22 cellular contexts compared by ENCODE assay signal in genomic region chr11:85651118-85651517, GRCh38. TPM values are rescaled to one million over a fixed set of nuclear protein-coding genes. Genes with fewer than 3 reads are reported as not detected.
A peak's percentile ranks its signal among the peaks of the same experiment; 100 is the strongest.
DNase-seq lines count a peak whose midpoint lies in the region; ATAC-seq, FAIRE-seq and TF ChIP-seq lines count a peak whose summit lies in the region.
"Had no signal": no experiment of that assay in that cellular context is flagged by ENCODE, and none has a peak within 500 bp of the region (broad histone marks: within the 10 kb centered on the region; RNA-seq: fewer than 3 reads in every experiment).

No MANE protein-coding gene starts in this region.

- H4K20me1 ChIP-seq in HepG2 (ENCODE audit: insufficient read depth, low read length), result no peaks in the 10 kb centered on the region

- in situ Hi-C loops in HepG2 (cut with HindIII; ENCODE audit: extremely low pct_ligation_motif_present, low pct_unique_long_range_greater_than_20kb), result no loop called here

- no peak for TF ChIP-seq RAD21 in HepG2 (CRISPR knock-in tag; IDR thresholded peaks at IDR 0.05)

- DNase-seq in HepG2 (ENCODE audit: low spot score), result no peak
- no peak for DNase-seq in right lobe of liver
- DNase-seq in WTC11 (ENCODE audit: low spot score), result no peak
- DNase-seq in central memory CD8-positive, alpha-beta T cell (ENCODE audit: low spot score in 2 of 2), result no peak
- DNase-seq in esophagus squamous epithelium (lab: John Stamatoyannopoulos, UW), result no peak
- DNase-seq in KG1 (lab: John Stamatoyannopoulos, UW), result no peak
- DNase-seq: CD4-positive, CD25-positive, alpha-beta regulatory T cell; COR-L47; DMS79 treated with DMSO at 0.1 percent for 48 hours; KBM-7; NCI-H1092; NCI-H146; NCI-H2029 treated with DMSO at 0.1 percent for 48 hours; NCI-H2171; NCI-H345; NCI-H524; NCI-H774; NK-92 treated with Interleukin-12 subunit alpha and Interleukin-12 subunit beta, amount 100 ng/mL, for 24 hours; SIG-M5 had no signal

- H3K79me2 ChIP-seq in HepG2 (ENCODE audit: insufficient read depth, low read length), result peaks cover 20% of the 10 kb centered on the region

- intact Hi-C loops in HepG2 (cut with micrococcal nuclease; ENCODE audit: unreplicated experiment) (no loop called here), right lobe of liver (cut with DNase I) (no loop called here), esophagus squamous epithelium (cut with DNase I) (no loop called here)

- BruUV-seq in HepG2 (replicated peaks; lab: Mats Ljungman, UMichigan), result no TSS peak

- H3K27ac Mint-ChIP-seq in WTC11, result peak overlapping the region; percentile 33
- H3K27ac Mint-ChIP-seq in central memory CD8-positive, alpha-beta T cell (ENCODE audit: low read depth), result peak overlapping the region; percentile 12

- peaks cover 5% of the 10 kb centered on the region; the same call in 1 of the 2 replicates for H3K36me3 Mint-ChIP-seq in WTC11
- H3K36me3 Mint-ChIP-seq in central memory CD8-positive, alpha-beta T cell (ENCODE audit: insufficient read depth), result peaks cover 26% of the 10 kb centered on the region
- H3K36me3 Mint-ChIP-seq: CD4-positive, CD25-positive, alpha-beta regulatory T cell had no signal

- H3K4me1 ChIP-seq in HepG2 (ENCODE audit: insufficient read depth, low read length) (peaks cover 27% of the 10 kb centered on the region), right lobe of liver (peaks cover 0 to 11% (median 3%) of the 10 kb centered on the region in 4 donors), esophagus squamous epithelium (peaks cover 0 to 27% (median 17%) of the 10 kb centered on the region in 3 donors)

- ATAC-seq in HepG2 (no peak), right lobe of liver (no peak), WTC11 (0 out of 2 replicates have a peak, but pooled peaks have one; percentile 4), HG03196 (IDR thresholded peaks at IDR 0.05; ENCODE audit: unreplicated experiment) (no peak)
- no peak for ATAC-seq in central memory CD8-positive, alpha-beta T cell (replicated peaks; ENCODE audit: extremely low read depth, poor library complexity, severe bottlenecking)
- ATAC-seq: Panc1 had no signal

- no peak overlapping the region for H3K9ac ChIP-seq in HepG2 (ENCODE audit: insufficient read depth, low read depth, low read length)

- TF ChIP-seq POLR2A in HepG2 (IDR thresholded peaks at IDR 0.05; ENCODE audit: insufficient read depth in 1 of 2, low read depth in 2 of 2, low read length in 2 of 2) (no peak), right lobe of liver (IDR thresholded peaks at IDR 0.05) (no peak), esophagus squamous epithelium (IDR thresholded peaks at IDR 0.05) (no peak)

- TF ChIP-seq EP300 in HepG2 (IDR thresholded peaks at IDR 0.05; ENCODE audit: low read depth in 2 of 2, low read length in 2 of 2) (no peak), HepG2 (CRISPR knock-in tag; IDR thresholded peaks at IDR 0.05; ENCODE audit: borderline replicate concordance) (no peak)

- H3K36me3 ChIP-seq in HepG2 (replicated peaks in 1 of 2; ENCODE audit: control insufficient read depth in 1 of 2, insufficient read depth in 2 of 2, low read length in 2 of 2) (peaks cover 0 to 9% of the 10 kb centered on the region in 2 experiments; a peak in 2 of 5 replicates), right lobe of liver (peaks cover 0 to 4% (median under 1%) of the 10 kb centered on the region in 4 donors), esophagus squamous epithelium (peaks cover 0 to 35% (median 0%) of the 10 kb centered on the region in 3 donors)

- CTCF ChIA-PET in HepG2 (lab: Yijun Ruan, JAX; ENCODE audit: low intra/inter-chr PET ratio, low total read pairs) (no interaction called here), WTC11 (lab: Charles Lee) (no interaction called here)

- H3K4me3 ChIP-seq in HepG2 (replicated peaks in 1 of 3; ENCODE audit: insufficient read depth in 1 of 3, low read depth in 2 of 3, low read length in 3 of 3) (no peak overlapping the region), right lobe of liver (no peak overlapping the region), esophagus squamous epithelium (no peak overlapping the region)

- H3K4me2 ChIP-seq in HepG2 (ENCODE audit: low read depth, low read length), result no peak overlapping the region

- no peak for FAIRE-seq in HepG2 (lab: Jason Lieb, UNC)
- FAIRE-seq: H54 had no signal

- H3K27me3 ChIP-seq in HepG2 (ENCODE audit: control insufficient read depth in 1 of 2, insufficient read depth in 2 of 2, low read length in 2 of 2), result no peaks in the 10 kb centered on the region; a peak in 1 of 5 replicates
- H3K27me3 ChIP-seq in right lobe of liver, result no peaks in the 10 kb centered on the region
- no peaks in the 10 kb centered on the region for H3K27me3 ChIP-seq in esophagus squamous epithelium

- TF ChIP-seq CTCF in HepG2 (CRISPR knock-in tag; IDR thresholded peaks at IDR 0.05) (no peak), right lobe of liver (IDR thresholded peaks at IDR 0.05) (no peak), WTC11 (IDR thresholded peaks at IDR 0.05) (no peak), esophagus squamous epithelium (IDR thresholded peaks at IDR 0.05) (no peak)

- H3K4me1 Mint-ChIP-seq in WTC11, result peaks cover 25% of the 10 kb centered on the region
- peaks cover 42% of the 10 kb centered on the region for H3K4me1 Mint-ChIP-seq in central memory CD8-positive, alpha-beta T cell

- no peaks in the 10 kb centered on the region for H3K9me3 Mint-ChIP-seq in WTC11
- no peaks in the 10 kb centered on the region for H3K9me3 Mint-ChIP-seq in central memory CD8-positive, alpha-beta T cell
- H3K9me3 Mint-ChIP-seq: CD4-positive, CD25-positive, alpha-beta regulatory T cell had no signal

- H3K27ac ChIP-seq in HepG2 (ENCODE audit: extremely low read length, insufficient read depth, low read length) (no peak overlapping the region), right lobe of liver (no peak overlapping the region), esophagus squamous epithelium (no peak overlapping the region)

- no peak overlapping the region for H3K4me3 Mint-ChIP-seq in WTC11
- H3K4me3 Mint-ChIP-seq in central memory CD8-positive, alpha-beta T cell, result no peak overlapping the region
- H3K4me3 Mint-ChIP-seq: CD4-positive, CD25-positive, alpha-beta regulatory T cell had no signal

- H3K9me3 ChIP-seq in HepG2 (ENCODE audit: low read length) (no peaks in the 10 kb centered on the region), right lobe of liver (no peaks in the 10 kb centered on the region), esophagus squamous epithelium (no peaks in the 10 kb centered on the region)

- H3K27me3 Mint-ChIP-seq in WTC11 (ENCODE audit: low read depth), result no peaks in the 10 kb centered on the region
- H3K27me3 Mint-ChIP-seq in central memory CD8-positive, alpha-beta T cell, result no peaks in the 10 kb centered on the region

- H2AFZ ChIP-seq in HepG2 (ENCODE audit: low read length), result no peak overlapping the region

- 92% methylated on average over 1 of the region's 1 CpG for WGBS in HepG2 (ENCODE audit: low lambda C conversion rate)
- WGBS in right lobe of liver (ENCODE audit: insufficient coverage, low coverage, low lambda C conversion rate, missing lambda C conversion rate), result 100% methylated on average over 1 of the region's 1 CpG
- WGBS in esophagus squamous epithelium, 2 donors, result 84 to 95% methylated on average over 1 of the region's 1 CpG

- POLR2A ChIA-PET in HepG2 (lab: Yijun Ruan, JAX), result interaction anchor here (5.7 kb wide), 1 partner anchor 10 kb away, joined by 112 read pairs; the partner anchor contains the start of gene CREBZF
- POLR2A ChIA-PET in WTC11 (lab: Charles Lee), result interaction anchor here (0.7 kb wide), 2 partner anchors 18 to 179 kb away, joined by 3 to 10 read pairs; no protein-coding TSS in a partner anchor

RNA-seq across cellular contexts. Expression of gene TMEM126A, which starts 3.4 kb away (rescaled TPM):
- total RNA-seq in HepG2 (2016; rRNA removed; fragmentation: Illumina TruSeq; extraction: Trizol) (66.9 and 68.7 TPM in 2 replicates), right lobe of liver (10 to 100 TPM; 13.4 to 22.9 (median 17.7) TPM), WTC11 (2021) (34.6 to 37.2 TPM (median 36.9 TPM) in 3 replicates), esophagus squamous epithelium (10 to 100 TPM in 3 of 4 donors, 1 to 10 TPM in 1; 6.8 to 38.3 (median 25.7) TPM)
- total RNA-seq in HepG2 (2016; cell fraction: cytosol; rRNA removed; fragmentation: Illumina TruSeq; extraction: Trizol; ENCODE audit: low read depth), result 70.9 and 83.3 TPM in 2 replicates
- total RNA-seq in HepG2 (2016; cell fraction: insoluble cytoplasmic fraction; rRNA removed; fragmentation: Illumina TruSeq; extraction: Trizol), result 67.5 and 67.8 TPM in 2 replicates
- total RNA-seq in HepG2 (2016; cell fraction: membrane; rRNA removed; fragmentation: Illumina TruSeq; extraction: Trizol), result 63.9 and 68.2 TPM in 2 replicates
- 33.4 and 36.6 TPM in 2 replicates for total RNA-seq in HepG2 (2016; cell fraction: nucleus; rRNA removed; fragmentation: Illumina TruSeq; extraction: Trizol)
- polyA plus RNA-seq in HepG2 (2011; rRNA removed), result 33.8 and 59.5 TPM in 2 replicates
- 21.4 and 31.6 TPM in 2 replicates for polyA plus RNA-seq in HepG2 (2011; cell fraction: cytosol; rRNA removed)
- 6.2 and 6.7 TPM in 2 replicates for polyA plus RNA-seq in HepG2 (2011; cell fraction: nucleus; rRNA removed)
- polyA plus RNA-seq in HepG2 (2012), result 29.2 and 35.7 TPM in 2 replicates
- 69.5 and 78.7 TPM in 2 replicates for polyA plus RNA-seq in HepG2 (2016; cell fraction: cytosol; fragmentation: Illumina TruSeq; extraction: Trizol; ENCODE audit: low read depth)
- 48.7 and 55.1 TPM in 2 replicates for polyA plus RNA-seq in HepG2 (2016; cell fraction: insoluble cytoplasmic fraction; fragmentation: Illumina TruSeq; extraction: Trizol; ENCODE audit: low read depth)
- polyA plus RNA-seq in HepG2 (2016; cell fraction: membrane; fragmentation: Illumina TruSeq; extraction: Trizol; ENCODE audit: low read depth), result 51.3 and 53.8 TPM in 2 replicates
- polyA plus RNA-seq in HepG2 (2016; cell fraction: nucleus; fragmentation: Illumina TruSeq; extraction: Trizol; ENCODE audit: insufficient read depth, low read depth), result 45.8 and 47.6 TPM in 2 replicates
- polyA minus RNA-seq in HepG2 (2011; rRNA and poly(A)+ RNA removed; ENCODE audit: low replicate concordance), result 9.7 and 17.8 TPM in 2 replicates
- 3.4 and 4.2 TPM in 2 replicates for polyA minus RNA-seq in HepG2 (2011; cell fraction: cytosol; rRNA and poly(A)+ RNA removed)
- 6.8 and 10.1 TPM in 2 replicates for polyA minus RNA-seq in HepG2 (2011; cell fraction: nucleus; rRNA and poly(A)+ RNA removed)

RNA-seq across cellular contexts. Expression of gene CREBZF, which starts 13.8 kb away (rescaled TPM):
- total RNA-seq in HepG2 (2016; rRNA removed; fragmentation: Illumina TruSeq; extraction: Trizol) (17.2 and 43.1 TPM in 2 replicates), right lobe of liver (10 to 100 TPM; 14.1 to 23.0 (median 18.0) TPM), WTC11 (2021) (46.9 to 54.6 TPM (median 48.6 TPM) in 3 replicates), esophagus squamous epithelium (10 to 100 TPM; 14.8 to 67.3 (median 27.6) TPM)
- 3.9 and 5.1 TPM in 2 replicates for total RNA-seq in HepG2 (2016; cell fraction: cytosol; rRNA removed; fragmentation: Illumina TruSeq; extraction: Trizol; ENCODE audit: low read depth)
- total RNA-seq in HepG2 (2016; cell fraction: insoluble cytoplasmic fraction; rRNA removed; fragmentation: Illumina TruSeq; extraction: Trizol), result 17.1 and 41.7 TPM in 2 replicates
- total RNA-seq in HepG2 (2016; cell fraction: membrane; rRNA removed; fragmentation: Illumina TruSeq; extraction: Trizol), result 8.8 and 10.3 TPM in 2 replicates
- total RNA-seq in HepG2 (2016; cell fraction: nucleus; rRNA removed; fragmentation: Illumina TruSeq; extraction: Trizol), result 113 and 114 TPM in 2 replicates
- 30.6 and 31.1 TPM in 2 replicates for polyA plus RNA-seq in HepG2 (2011; rRNA removed)
- polyA plus RNA-seq in HepG2 (2011; cell fraction: cytosol; rRNA removed), result 9.3 and 10.4 TPM in 2 replicates
- polyA plus RNA-seq in HepG2 (2011; cell fraction: nucleus; rRNA removed), result 173 and 179 TPM in 2 replicates
- polyA plus RNA-seq in HepG2 (2012), result 30.0 and 33.9 TPM in 2 replicates
- polyA plus RNA-seq in HepG2 (2016; cell fraction: cytosol; fragmentation: Illumina TruSeq; extraction: Trizol; ENCODE audit: low read depth), result 1.7 and 3.1 TPM in 2 replicates
- polyA plus RNA-seq in HepG2 (2016; cell fraction: insoluble cytoplasmic fraction; fragmentation: Illumina TruSeq; extraction: Trizol; ENCODE audit: low read depth), result 17.0 and 19.9 TPM in 2 replicates
- 4.9 and 6.4 TPM in 2 replicates for polyA plus RNA-seq in HepG2 (2016; cell fraction: membrane; fragmentation: Illumina TruSeq; extraction: Trizol; ENCODE audit: low read depth)
- 164 and 170 TPM in 2 replicates for polyA plus RNA-seq in HepG2 (2016; cell fraction: nucleus; fragmentation: Illumina TruSeq; extraction: Trizol; ENCODE audit: insufficient read depth, low read depth)
- 15.7 and 25.6 TPM in 2 replicates for polyA minus RNA-seq in HepG2 (2011; rRNA and poly(A)+ RNA removed; ENCODE audit: low replicate concordance)
- polyA minus RNA-seq in HepG2 (2011; cell fraction: cytosol; rRNA and poly(A)+ RNA removed), result 8.6 and 12.7 TPM in 2 replicates
- polyA minus RNA-seq in HepG2 (2011; cell fraction: nucleus; rRNA and poly(A)+ RNA removed), result 144 and 161 TPM in 2 replicates

RNA-seq across cellular contexts. Expression of gene TMEM126B, which starts 22.7 kb away (rescaled TPM):
- 54.8 and 81.8 TPM in 2 replicates for total RNA-seq in HepG2 (2016; rRNA removed; fragmentation: Illumina TruSeq; extraction: Trizol)
- total RNA-seq in HepG2 (2016; cell fraction: cytosol; rRNA removed; fragmentation: Illumina TruSeq; extraction: Trizol; ENCODE audit: low read depth), result 21.5 and 24.8 TPM in 2 replicates
- total RNA-seq in HepG2 (2016; cell fraction: insoluble cytoplasmic fraction; rRNA removed; fragmentation: Illumina TruSeq; extraction: Trizol), result 56.1 and 83.6 TPM in 2 replicates
- total RNA-seq in HepG2 (2016; cell fraction: membrane; rRNA removed; fragmentation: Illumina TruSeq; extraction: Trizol), result 45.7 and 58.4 TPM in 2 replicates
- total RNA-seq in HepG2 (2016; cell fraction: nucleus; rRNA removed; fragmentation: Illumina TruSeq; extraction: Trizol), result 31.7 and 35.5 TPM in 2 replicates
- 26.2 and 33.6 TPM in 2 replicates for polyA plus RNA-seq in HepG2 (2011; rRNA removed)
- polyA plus RNA-seq in HepG2 (2011; cell fraction: cytosol; rRNA removed), result 14.0 and 25.9 TPM in 2 replicates
- 18.3 and 25.6 TPM in 2 replicates for polyA plus RNA-seq in HepG2 (2011; cell fraction: nucleus; rRNA removed)
- polyA plus RNA-seq in HepG2 (2012), result 35.0 and 42.8 TPM in 2 replicates
- 29.0 and 34.2 TPM in 2 replicates for polyA plus RNA-seq in HepG2 (2016; cell fraction: cytosol; fragmentation: Illumina TruSeq; extraction: Trizol; ENCODE audit: low read depth)
- 85.8 and 101 TPM in 2 replicates for polyA plus RNA-seq in HepG2 (2016; cell fraction: insoluble cytoplasmic fraction; fragmentation: Illumina TruSeq; extraction: Trizol; ENCODE audit: low read depth)
- 52.1 and 54.7 TPM in 2 replicates for polyA plus RNA-seq in HepG2 (2016; cell fraction: membrane; fragmentation: Illumina TruSeq; extraction: Trizol; ENCODE audit: low read depth)
- polyA plus RNA-seq in HepG2 (2016; cell fraction: nucleus; fragmentation: Illumina TruSeq; extraction: Trizol; ENCODE audit: insufficient read depth, low read depth), result 54.1 and 62.9 TPM in 2 replicates
- polyA minus RNA-seq in HepG2 (2011; rRNA and poly(A)+ RNA removed; ENCODE audit: low replicate concordance), result 4.8 and 14.2 TPM in 2 replicates
- 7.8 and 8.5 TPM in 2 replicates for polyA minus RNA-seq in HepG2 (2011; cell fraction: cytosol; rRNA and poly(A)+ RNA removed)
- polyA minus RNA-seq in HepG2 (2011; cell fraction: nucleus; rRNA and poly(A)+ RNA removed), result 17.3 and 18.0 TPM in 2 replicates
- total RNA-seq in right lobe of liver, result 10 to 100 TPM; 14.3 to 28.5 (median 22.3) TPM
- 52.8 to 65.8 TPM (median 63.8 TPM) in 3 replicates for total RNA-seq in WTC11 (2021)
- total RNA-seq in esophagus squamous epithelium, result 10 to 100 TPM; 13.6 to 43.0 (median 38.7) TPM

RNA-seq across cellular contexts. Expression of gene DLG2, which starts 24.0 kb away (rescaled TPM):
- total RNA-seq in HepG2 (2016; rRNA removed; fragmentation: Illumina TruSeq; extraction: Trizol) (1.0 and 1.1 TPM in 2 replicates), right lobe of liver (1 to 10 TPM; 1.2 to 6.4 (median 2.5) TPM), WTC11 (2021) (12.9 to 17.5 TPM (median 15.2 TPM) in 3 replicates), esophagus squamous epithelium (10 to 100 TPM in 3 of 4 donors, 1 to 10 TPM in 1; 2.9 to 27.7 (median 12.6) TPM)
- 0.26 and 0.30 TPM in 2 replicates for total RNA-seq in HepG2 (2016; cell fraction: cytosol; rRNA removed; fragmentation: Illumina TruSeq; extraction: Trizol; ENCODE audit: low read depth)
- 0.73 and 0.87 TPM in 2 replicates for total RNA-seq in HepG2 (2016; cell fraction: insoluble cytoplasmic fraction; rRNA removed; fragmentation: Illumina TruSeq; extraction: Trizol)
- total RNA-seq in HepG2 (2016; cell fraction: membrane; rRNA removed; fragmentation: Illumina TruSeq; extraction: Trizol), result 0.48 and 1.1 TPM in 2 replicates
- 1.8 and 2.9 TPM in 2 replicates for total RNA-seq in HepG2 (2016; cell fraction: nucleus; rRNA removed; fragmentation: Illumina TruSeq; extraction: Trizol)
- polyA plus RNA-seq in HepG2 (2011; rRNA removed), result 0.34 and 0.46 TPM in 2 replicates
- polyA plus RNA-seq in HepG2 (2011; cell fraction: cytosol; rRNA removed), result 0.11 and 0.23 TPM in 2 replicates
- 0.90 and 0.92 TPM in 2 replicates for polyA plus RNA-seq in HepG2 (2011; cell fraction: nucleus; rRNA removed)
- 0.75 and 1.2 TPM in 2 replicates for polyA plus RNA-seq in HepG2 (2012)
- polyA plus RNA-seq in HepG2 (2016; cell fraction: cytosol; fragmentation: Illumina TruSeq; extraction: Trizol; ENCODE audit: low read depth), result 0.08 TPM in 1 of 2 replicates, not detected in the other
- polyA plus RNA-seq in HepG2 (2016; cell fraction: insoluble cytoplasmic fraction; fragmentation: Illumina TruSeq; extraction: Trizol; ENCODE audit: low read depth), result 0.52 and 0.61 TPM in 2 replicates
- 0.21 and 0.35 TPM in 2 replicates for polyA plus RNA-seq in HepG2 (2016; cell fraction: membrane; fragmentation: Illumina TruSeq; extraction: Trizol; ENCODE audit: low read depth)
- polyA plus RNA-seq in HepG2 (2016; cell fraction: nucleus; fragmentation: Illumina TruSeq; extraction: Trizol; ENCODE audit: insufficient read depth, low read depth), result 0.83 and 1.5 TPM in 2 replicates
- 2.3 and 11.1 TPM in 2 replicates for polyA minus RNA-seq in HepG2 (2011; rRNA and poly(A)+ RNA removed; ENCODE audit: low replicate concordance)
- polyA minus RNA-seq in HepG2 (2011; cell fraction: cytosol; rRNA and poly(A)+ RNA removed), result 0.59 and 0.97 TPM in 2 replicates
- polyA minus RNA-seq in HepG2 (2011; cell fraction: nucleus; rRNA and poly(A)+ RNA removed), result 9.3 and 12.7 TPM in 2 replicates

RNA-seq across cellular contexts. Expression of gene CCDC89, which starts 34.9 kb away (rescaled TPM):
- total RNA-seq in HepG2 (2016; rRNA removed; fragmentation: Illumina TruSeq; extraction: Trizol) (0.38 and 0.60 TPM in 2 replicates), right lobe of liver (under 1 TPM in 1 of 6 experiments, not detected in 5; 0.20 TPM), WTC11 (2021) (not detected in 3 replicates), esophagus squamous epithelium (1 to 10 TPM in 2 of 4 donors, under 1 TPM in 1, not detected in 1; 0.18 to 2.1 (median 1.1) TPM)
- total RNA-seq in HepG2 (2016; cell fraction: cytosol; rRNA removed; fragmentation: Illumina TruSeq; extraction: Trizol; ENCODE audit: low read depth), result not detected in 2 replicates
- 0.30 and 0.39 TPM in 2 replicates for total RNA-seq in HepG2 (2016; cell fraction: insoluble cytoplasmic fraction; rRNA removed; fragmentation: Illumina TruSeq; extraction: Trizol)
- not detected in 2 replicates for total RNA-seq in HepG2 (2016; cell fraction: membrane; rRNA removed; fragmentation: Illumina TruSeq; extraction: Trizol)
- 0.28 TPM in 1 of 2 replicates, not detected in the other for total RNA-seq in HepG2 (2016; cell fraction: nucleus; rRNA removed; fragmentation: Illumina TruSeq; extraction: Trizol)
- polyA plus RNA-seq in HepG2 (2011; rRNA removed), result 0.13 TPM in 1 of 2 replicates, not detected in the other
- polyA plus RNA-seq in HepG2 (2011; cell fraction: cytosol; rRNA removed), result 0.03 and 0.04 TPM in 2 replicates
- not detected in 2 replicates for polyA plus RNA-seq in HepG2 (2011; cell fraction: nucleus; rRNA removed)
- polyA plus RNA-seq in HepG2 (2012), result not detected in 2 replicates
- polyA plus RNA-seq in HepG2 (2016; cell fraction: cytosol; fragmentation: Illumina TruSeq; extraction: Trizol; ENCODE audit: low read depth), result not detected in 2 replicates
- 0.22 and 0.46 TPM in 2 replicates for polyA plus RNA-seq in HepG2 (2016; cell fraction: insoluble cytoplasmic fraction; fragmentation: Illumina TruSeq; extraction: Trizol; ENCODE audit: low read depth)
- not detected in 2 replicates for polyA plus RNA-seq in HepG2 (2016; cell fraction: membrane; fragmentation: Illumina TruSeq; extraction: Trizol; ENCODE audit: low read depth)
- not detected in 2 replicates for polyA plus RNA-seq in HepG2 (2016; cell fraction: nucleus; fragmentation: Illumina TruSeq; extraction: Trizol; ENCODE audit: insufficient read depth, low read depth)
- not detected in 2 replicates for polyA minus RNA-seq in HepG2 (2011; rRNA and poly(A)+ RNA removed; ENCODE audit: low replicate concordance)
- polyA minus RNA-seq in HepG2 (2011; cell fraction: cytosol; rRNA and poly(A)+ RNA removed), result not detected in 2 replicates
- not detected in 2 replicates for polyA minus RNA-seq in HepG2 (2011; cell fraction: nucleus; rRNA and poly(A)+ RNA removed)
- total RNA-seq: CD4-positive, CD25-positive, alpha-beta regulatory T cell had no signal
- polyA plus RNA-seq: CD4-positive, CD25-positive, alpha-beta regulatory T cell had no signal
